ENCODE assay signal across 8 cellular contexts in genomic region chr17:47941998-47942490, GRCh38. TPM values are rescaled to one million over a fixed set of nuclear protein-coding genes. Genes with fewer than 3 reads are reported as not detected.
A peak's percentile ranks its signal among the peaks of the same experiment; 100 is the strongest.
DNase-seq lines count a peak whose midpoint lies in the region; ATAC-seq and TF ChIP-seq lines count a peak whose summit lies in the region.

No MANE protein-coding gene starts in this region.

- no peak for ATAC-seq in left cardiac atrium

- peak overlapping the region; percentile 81 to 84 for H3K27ac ChIP-seq in right atrium auricular region
- H3K27ac ChIP-seq in brain microvascular endothelial cell: peak overlapping the region; percentile 53
- H3K27ac ChIP-seq in mesodermal cell (ENCODE audit: low read depth, low read length, severe bottlenecking): no peak overlapping the region
- peak overlapping the region; percentile 70 to 83 for H3K27ac ChIP-seq in uterus

- H3K9me3 ChIP-seq in right atrium auricular region (no peaks in the 10 kb centered on the region), mesodermal cell (ENCODE audit: control insufficient read depth, low read length) (no peaks in the 10 kb centered on the region), uterus (no peaks in the 10 kb centered on the region)

- intact Hi-C loops in left cardiac atrium (cut with DNase I): loop anchor here (10.0 kb wide), 2 partner anchors 47 to 97 kb away; partner anchors contain the start of genes SCRN2 (in 1 of the 2) and SP2 (in 1 of the 2)
- intact Hi-C loops in uterus (cut with DNase I; ENCODE audit: low total_unique reads): no loop called here

- H3K4me3 ChIP-seq in right atrium auricular region (peak overlapping the region; percentile 84 to 86), brain microvascular endothelial cell (ENCODE audit: low read depth, low read length) (peak overlapping the region; percentile 87), mesodermal cell (ENCODE audit: extremely low read depth, insufficient read depth, low read length, poor library complexity, severe bottlenecking) (peak overlapping the region; percentile 60), uterus (peak overlapping the region; percentile 86)

- peaks cover 28% of the 10 kb centered on the region for H3K36me3 ChIP-seq in right atrium auricular region
- H3K36me3 ChIP-seq in brain microvascular endothelial cell (replicated peaks): peaks cover 12% of the 10 kb centered on the region
- no peaks in the 10 kb centered on the region for H3K36me3 ChIP-seq in mesodermal cell (ENCODE audit: control insufficient read depth, insufficient read depth, low read length)
- no peaks in the 10 kb centered on the region for H3K36me3 ChIP-seq in uterus

- in situ Hi-C loops in brain microvascular endothelial cell (cut with HindIII; ENCODE audit: low pct_ligation_motif_present, low sequenced_read_pairs): no loop called here

- DNase-seq in right atrium auricular region (ENCODE audit: low spot score) (no peak), left cardiac atrium (no peak), brain microvascular endothelial cell (no peak), uterus (no peak), activated gamma-delta T cell (lab: John Stamatoyannopoulos, UW) (no peak), AG08396 (ENCODE audit: low spot score) (no peak), foreskin melanocyte (no peak)

- H3K27me3 ChIP-seq in right atrium auricular region (no peaks in the 10 kb centered on the region), brain microvascular endothelial cell (replicated peaks) (no peaks in the 10 kb centered on the region), uterus (no peaks in the 10 kb centered on the region)

- no peak for TF ChIP-seq POLR2A in uterus (IDR thresholded peaks at IDR 0.05)

- WGBS in mesodermal cell (ENCODE audit: insufficient coverage in 2 of 2), 2 experiments: 29 to 36% methylated on average over 7 of the region's 9 CpGs

- H3K4me1 ChIP-seq in right atrium auricular region: peaks cover 0 to 40% of the 10 kb centered on the region in 2 donors
- H3K4me1 ChIP-seq in mesodermal cell (ENCODE audit: control insufficient read depth, insufficient read depth, low read length, poor library complexity, severe bottlenecking): peaks cover 7% of the 10 kb centered on the region
- no peaks in the 10 kb centered on the region for H3K4me1 ChIP-seq in uterus

- TF ChIP-seq CTCF in right atrium auricular region (IDR thresholded peaks at IDR 0.05) (no peak), brain microvascular endothelial cell (IDR thresholded peaks at IDR 0.05; ENCODE audit: low read depth, low read length, missing control alignments) (no peak), uterus (IDR thresholded peaks at IDR 0.05) (no peak)

RNA-seq across cellular contexts. Expression of gene PNPO, which starts 0.7 kb away (rescaled TPM):
- total RNA-seq in right atrium auricular region (10 to 100 TPM; 28.4 to 35.4 TPM), left cardiac atrium (10 to 100 TPM; 23.4 to 25.4 TPM), uterus (10 to 100 TPM; 16.7 to 29.4 (median 17.4) TPM)
- 9.1 TPM for polyA plus RNA-seq in mesodermal cell (2013, experiment 1 of 2)
- polyA plus RNA-seq in mesodermal cell (2013, experiment 2 of 2): 7.9 TPM

RNA-seq across cellular contexts. Expression of gene PRR15L, which starts 15.6 kb away (rescaled TPM):
- total RNA-seq in right atrium auricular region (1 to 10 TPM; 1.2 to 6.5 TPM), left cardiac atrium (under 1 TPM; 0.47 to 0.62 TPM), uterus (1 to 10 TPM in 1 of 4 donors, under 1 TPM in 1, not detected in 2; 0.29 to 2.0 TPM)
- not detected for polyA plus RNA-seq in mesodermal cell (2013, experiment 1 of 2)
- not detected for polyA plus RNA-seq in mesodermal cell (2013, experiment 2 of 2)

RNA-seq across cellular contexts. Expression of gene CDK5RAP3, which starts 28.9 kb away (rescaled TPM):
- total RNA-seq in right atrium auricular region (10 to 100 TPM; 37.9 to 45.4 TPM), left cardiac atrium (10 to 100 TPM; 62.6 to 66.3 TPM), uterus (100 to 1,000 TPM; 118 to 180 (median 146) TPM)
- 139 TPM for polyA plus RNA-seq in mesodermal cell (2013, experiment 1 of 2)
- polyA plus RNA-seq in mesodermal cell (2013, experiment 2 of 2): 116 TPM

RNA-seq across cellular contexts. Expression of gene SP2, which starts 46.0 kb away (rescaled TPM):
- 10 to 100 TPM; 11.7 to 12.8 TPM for total RNA-seq in right atrium auricular region
- 10 to 100 TPM; 12.6 to 14.1 TPM for total RNA-seq in left cardiac atrium
- 10.9 TPM for polyA plus RNA-seq in mesodermal cell (2013, experiment 1 of 2)
- polyA plus RNA-seq in mesodermal cell (2013, experiment 2 of 2): 8.2 TPM
- 10 to 100 TPM in 1 of 4 donors, 1 to 10 TPM in 2, under 1 TPM in 1; 0.88 to 18.7 (median 1.3) TPM for total RNA-seq in uterus
